ENCODE assay signal across 1 cellular context in genomic region chr22:30234325-30234724, GRCh38. TPM values are rescaled to one million over a fixed set of nuclear protein-coding genes. Genes with fewer than 3 reads are reported as not detected.
"Had no signal": no experiment of that assay in that cellular context is flagged by ENCODE, and none has a peak within 500 bp of the region (broad histone marks: within the 10 kb centered on the region; RNA-seq: fewer than 3 reads in every experiment).

No MANE protein-coding gene starts in this region.

RNA-seq across cellular contexts. Expression of gene OSM, which starts 32.3 kb away (rescaled TPM):
- total RNA-seq: bronchial epithelial cell had no signal
